Comparison of ENCODE assay signal across 35 cellular contexts in genomic region chr3:99575683-99576082, GRCh38.
"Had no signal": no experiment of that assay in that cellular context is flagged by ENCODE, and none has a peak within 500 bp of the region (broad histone marks: within the 10 kb centered on the region; RNA-seq: fewer than 3 reads in every experiment).

No MANE protein-coding gene starts in this region.

- H3K4me3 ChIP-seq: MG63 had no signal

- DNase-seq: Kasumi-1, MG63, MM.1S, MV-4-11, NCI-H1048, NCI-H1092, NCI-H1092 treated with DMSO at 0.1 percent for 48 hours, NCI-H1105, NCI-H1105 treated with DMSO at 0.1 percent for 48 hours, NCI-H1417, NCI-H1417 treated with DMSO at 0.1 percent for 48 hours, NCI-H1436, NCI-H1436 treated with DMSO at 0.1 percent for 48 hours, NCI-H146, NCI-H1694, NCI-H1694 treated with DMSO at 0.1 percent for 48 hours, NCI-H187, NCI-H187 treated with DMSO at 0.1 percent for 48 hours, NCI-H1930, NCI-H2029, NCI-H2029 treated with DMSO at 0.1 percent for 48 hours, NCI-H2081, NCI-H2081 treated with DMSO at 0.1 percent for 48 hours, NCI-H2107, NCI-H2171, NCI-H2171 treated with DMSO at 0.1 percent for 48 hours, NCI-H2227 treated with DMSO at 0.1 percent for 48 hours, NCI-H226, NCI-H345, NCI-H446, NCI-H446 treated with DMSO at 0.1 percent for 48 hours, NCI-H510A, NCI-H510A treated with DMSO at 0.1 percent for 48 hours, NCI-H524, NCI-H524 treated with DMSO at 0.1 percent for 48 hours had no signal

- H3K36me3 ChIP-seq: MG63 had no signal

- H3K27me3 ChIP-seq: MG63 had no signal
